In the genomic region with DNA sequence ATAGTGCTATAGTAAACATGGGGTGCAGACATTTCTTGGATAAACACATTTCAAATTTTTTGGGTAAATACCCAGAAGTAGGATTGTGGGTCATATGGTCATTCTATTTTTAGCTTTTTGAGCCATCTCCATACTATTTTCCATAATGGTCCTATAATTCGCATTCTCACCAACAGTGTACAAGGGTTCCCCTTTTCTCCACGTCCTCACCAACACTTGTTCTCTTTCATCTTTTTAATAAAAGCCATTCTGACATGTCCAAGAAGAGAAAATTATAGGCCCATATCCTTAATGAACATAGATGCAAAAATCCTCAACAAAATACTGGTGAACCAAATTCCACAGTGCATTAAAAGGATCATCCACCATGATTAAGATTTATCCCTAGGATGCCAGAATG, we compare ENCODE assay signal across 29 cellular contexts. TPM values are rescaled to one million over a fixed set of nuclear protein-coding genes. Genes with fewer than 3 reads are reported as not detected.
DNase-seq lines count a peak whose midpoint lies in the region; TF ChIP-seq lines count a peak whose summit lies in the region.
"Had no signal": no experiment of that assay in that cellular context is flagged by ENCODE, and none has a peak within 500 bp of the region (broad histone marks: within the 10 kb centered on the region; RNA-seq: fewer than 3 reads in every experiment).

No MANE protein-coding gene starts in this region.

- no peaks in the 10 kb centered on the region for H3K79me2 ChIP-seq in OCI-LY7 (ENCODE audit: insufficient read depth, low read depth, low read length)

- DNase-seq in OCI-LY7 (ENCODE audit: low spot score) = no peak
- DNase-seq: 8988T; ACHN; AML-193; BE2C; C1 segment of cervical spinal cord; Caco-2; Calu3; CD4-positive, alpha-beta memory T cell; CD4-positive, alpha-beta T cell; CD4-positive, CD25-positive, alpha-beta regulatory T cell; CD8-positive, alpha-beta memory T cell; CD8-positive, alpha-beta T cell; COR-L47; DMS 273 treated with DMSO at 0.1 percent for 48 hours; DMS153; DMS53; DMS79; DMS79 treated with DMSO at 0.1 percent for 48 hours; DND-41; EL had no signal

- intact Hi-C loops in OCI-LY7 (cut with micrococcal nuclease; ENCODE audit: unreplicated experiment) = no loop called here

- H2AFZ ChIP-seq in OCI-LY7 (ENCODE audit: low read length) = no peak overlapping the region

- H3K27ac ChIP-seq in HEK293 (ENCODE audit: extremely low read depth, low read depth, low read length) (no peak overlapping the region), OCI-LY7 (ENCODE audit: low read depth, low read length, poor library complexity, severe bottlenecking) (no peak overlapping the region)
- H3K27ac ChIP-seq: 22Rv1; A549; BLaER1; BLaER1 treated with 17β-estradiol and CSF1 and Interleukin-3, amounts not matched to agents 10 nM and 100 nM; C4-2B had no signal

- H4K20me1 ChIP-seq in OCI-LY7 (ENCODE audit: insufficient read depth, low read length) = no peaks in the 10 kb centered on the region
- H4K20me1 ChIP-seq: BLaER1; BLaER1 treated with 17β-estradiol and CSF1 and Interleukin-3, amounts not matched to agents 10 nM and 100 nM had no signal

- CTCF ChIA-PET in HEK293 (lab: Yijun Ruan, JAX) (no interaction called here), OCI-LY7 (lab: Charles Lee; ENCODE audit: unreplicated experiment) (no interaction called here)

- H3K9me3 ChIP-seq in HEK293 (ENCODE audit: control insufficient read depth, insufficient read depth, low read depth, low read length) (no peaks in the 10 kb centered on the region), OCI-LY7 (ENCODE audit: low read length) (no peaks in the 10 kb centered on the region)
- H3K9me3 ChIP-seq: A549, BE2C, BLaER1, Caco-2 had no signal

- no peaks in the 10 kb centered on the region for H3K9me2 ChIP-seq in OCI-LY7 (ENCODE audit: insufficient read depth, low read length)

- H3K4me1 ChIP-seq in HEK293 (ENCODE audit: control insufficient read depth, insufficient read depth, low read length) = no peaks in the 10 kb centered on the region
- H3K4me1 ChIP-seq in OCI-LY7 (ENCODE audit: insufficient read depth, low read length, poor library complexity, severe bottlenecking) = no peaks in the 10 kb centered on the region
- H3K4me1 ChIP-seq: A549, BE2C, BLaER1, Caco-2 had no signal

- POLR2A ChIA-PET in HEK293 (lab: Yijun Ruan, JAX) = no interaction called here
- POLR2A ChIA-PET in OCI-LY7 (lab: Charles Lee) = no interaction called here

- BruUV-seq in OCI-LY7 (replicated peaks; lab: Mats Ljungman, UMichigan) = no TSS peak

- H3K4me3 ChIP-seq in HEK293 (ENCODE audit: low read depth, low read length) (no peak overlapping the region), OCI-LY7 (ENCODE audit: low read depth, low read length, poor library complexity, severe bottlenecking) (no peak overlapping the region)
- H3K4me3 ChIP-seq: A549; BLaER1; BLaER1 treated with 17β-estradiol and CSF1 and Interleukin-3, amounts not matched to agents 10 nM and 100 nM had no signal

- no peak for TF ChIP-seq CTCF in HEK293 (tag by site-specific recombination; IDR thresholded peaks at IDR 0.05)
- TF ChIP-seq CTCF in OCI-LY7 (conservative IDR thresholded peaks at IDR 0.05; ENCODE audit: low read length) = no peak

- H3K36me3 ChIP-seq in HEK293 (ENCODE audit: control insufficient read depth in 2 of 2, insufficient read depth in 1 of 2, low read length in 2 of 2) = no peaks in the 10 kb centered on the region
- H3K36me3 ChIP-seq in OCI-LY7 (ENCODE audit: insufficient read depth, low read length) = no peaks in the 10 kb centered on the region
- H3K36me3 ChIP-seq: BE2C; BLaER1; BLaER1 treated with 17β-estradiol and CSF1 and Interleukin-3, amounts not matched to agents 10 nM and 100 nM had no signal

- H3K4me2 ChIP-seq in OCI-LY7 (ENCODE audit: low read length) = no peak overlapping the region
- H3K4me2 ChIP-seq: A549, BLaER1 had no signal

TF ChIP-seq in HEK293, 187 proteins besides CTCF, POLR2A, EP300 and RAD21:
- TF ChIP-seq ZNF184 (tag by site-specific recombination; IDR thresholded peaks at IDR 0.05) (peak; percentile 98), ZNF398 (tag by site-specific recombination; IDR thresholded peaks at IDR 0.05) (no peak)

RNA-seq across cellular contexts. Expression of gene STUM, which starts 8.9 kb away (rescaled TPM):
- not detected in 2 replicates for total RNA-seq in OCI-LY7 (2014; rRNA removed; shearing (Covaris generic))
- not detected in 2 replicates for total RNA-seq in OCI-LY7 (2022)
- total RNA-seq: A172; Calu3; CD4-positive, alpha-beta memory T cell; CD4-positive, alpha-beta T cell; CD4-positive, CD25-positive, alpha-beta regulatory T cell; CD8-positive, alpha-beta memory T cell; CD8-positive, alpha-beta T cell; Daoy had no signal
